8 cellular contexts compared by ENCODE assay signal in genomic region chr16:85350973-85351372, GRCh38.
DNase-seq lines count a peak whose midpoint lies in the region; ATAC-seq and TF ChIP-seq lines count a peak whose summit lies in the region.

No MANE protein-coding gene starts in this region.

- H3K4me3 ChIP-seq in GM23248, result no peak overlapping the region

- no peak overlapping the region for H3K27ac Mint-ChIP-seq in activated T-cell treated with anti-CD3 and anti-CD28 coated beads, Interleukin-2, amount 50 U/mL, for 72 hours

- H3K9ac ChIP-seq in GM23248, result no peak overlapping the region

- H3K27ac ChIP-seq in GM23248, result peak overlapping the region; percentile 22; the same call in 1 of the 2 replicates

- CTCF ChIA-PET in GM10248 (lab: Yijun Ruan, JAX), result interaction anchor here (1.0 to 1.3 kb wide), 2 partner anchors 12 to 19 kb away, joined by 3 read pairs; no protein-coding TSS in a partner anchor

- TF ChIP-seq CTCF in GM10248 (IDR thresholded peaks at IDR 0.05; ENCODE audit: control extremely low read depth, extremely low read depth, low read depth, missing control alignments), result no peak

- DNase-seq in GM23248 (peak; percentile 93), NCI-H774 (lab: John Stamatoyannopoulos, UW) (peak; percentile 75), epidermal melanocyte (ENCODE audit: insufficient read length, low spot score) (peak; percentile 97), myocyte (ENCODE audit: low read depth) (peak; percentile 100), GM10248 (ENCODE audit: extremely low spot score) (no peak)
- DNase-seq in activated T-cell treated with anti-CD3 and anti-CD28 coated beads, Interleukin-2, amount 50 U/mL, for 72 hours, result no peak
- no peak for DNase-seq in stimulated activated CD4-positive, alpha-beta T cell treated with anti-CD3 and anti-CD28 coated beads, Interleukin-2, amount 100 ng/mL, for 24 hours

- peaks cover 15% of the 10 kb centered on the region; the same call in 1 of the 2 replicates for H3F3A ChIP-seq in GM23248 (ENCODE audit: insufficient read depth)

- H3K27me3 Mint-ChIP-seq in activated T-cell treated with anti-CD3 and anti-CD28 coated beads, Interleukin-2, amount 50 U/mL, for 72 hours (ENCODE audit: low read depth), result no peaks in the 10 kb centered on the region

- peak overlapping the region; percentile 19 for H3K4me2 ChIP-seq in GM23248 (ENCODE audit: unreplicated experiment)

- no peaks in the 10 kb centered on the region for H3K9me3 ChIP-seq in GM23248 (ENCODE audit: low read depth)

- H3K9me3 Mint-ChIP-seq in activated T-cell treated with anti-CD3 and anti-CD28 coated beads, Interleukin-2, amount 50 U/mL, for 72 hours, result peaks cover 0 to 6% of the 10 kb centered on the region in 2 donors

- no peak overlapping the region for H2AFZ ChIP-seq in GM23248

- H3K36me3 Mint-ChIP-seq in activated T-cell treated with anti-CD3 and anti-CD28 coated beads, Interleukin-2, amount 50 U/mL, for 72 hours (ENCODE audit: insufficient read depth in 2 of 2), result peaks cover 0 to 3% of the 10 kb centered on the region in 2 donors

- H3K4me3 Mint-ChIP-seq in activated T-cell treated with anti-CD3 and anti-CD28 coated beads, Interleukin-2, amount 50 U/mL, for 72 hours, result no peak overlapping the region

- no peak for ATAC-seq in activated T-cell treated with anti-CD3 and anti-CD28 coated beads, Interleukin-2, amount 50 U/mL, for 72 hours (replicated peaks in 1 of 2)
- no peak for ATAC-seq in GM21786 (IDR thresholded peaks at IDR 0.05; ENCODE audit: unreplicated experiment)

- H3K9me2 ChIP-seq in GM23248 (ENCODE audit: insufficient read depth), result no peaks in the 10 kb centered on the region

- no peaks in the 10 kb centered on the region for H3K27me3 ChIP-seq in GM23248 (replicated peaks; ENCODE audit: insufficient read depth)

- POLR2A ChIA-PET in GM10248 (lab: Yijun Ruan, JAX), result interaction anchor here (0.6 kb wide), 1 partner anchor 66 kb away, joined by 3 read pairs; no protein-coding TSS in a partner anchor

- no peaks in the 10 kb centered on the region for H3K4me1 Mint-ChIP-seq in activated T-cell treated with anti-CD3 and anti-CD28 coated beads, Interleukin-2, amount 50 U/mL, for 72 hours (ENCODE audit: low read depth)

- 34 to 35% methylated on average over 4 of the region's 4 CpGs for WGBS in GM23248 (ENCODE audit: low coverage in 1 of 2, low lambda C conversion rate in 2 of 2, missing lambda C conversion rate in 2 of 2), 2 experiments

- H3K4me1 ChIP-seq in GM23248 (ENCODE audit: insufficient read depth), result peaks cover 29% of the 10 kb centered on the region

- no peaks in the 10 kb centered on the region for H3K36me3 ChIP-seq in GM23248 (ENCODE audit: low read depth)

- in situ Hi-C loops in GM23248 (cut with MboI), result no loop called here

- H4K20me1 ChIP-seq in GM23248 (ENCODE audit: insufficient read depth), result no peaks in the 10 kb centered on the region

- H3K79me2 ChIP-seq in GM23248 (ENCODE audit: insufficient read depth), result peaks cover 41% of the 10 kb centered on the region

Comparison
In these comparisons a context has a peak if more than half of its experiments do, and no peak if none do; other contexts are left out.
1. DNase-seq: peak in GM23248 (single experiment), NCI-H774 (single experiment), epidermal melanocyte (single experiment) and myocyte (single experiment); none in GM10248 (single experiment), activated T-cell treated with anti-CD3 and anti-CD28 coated beads, Interleukin-2, amount 50 U/mL, for 72 hours (0 of 2) and stimulated activated CD4-positive, alpha-beta T cell treated with anti-CD3 and anti-CD28 coated beads, Interleukin-2, amount 100 ng/mL, for 24 hours (0 of 2).